18 cellular contexts compared by ENCODE assay signal in genomic region chr13:30313307-30313706, GRCh38. TPM values are rescaled to one million over a fixed set of nuclear protein-coding genes. Genes with fewer than 3 reads are reported as not detected.
A peak's percentile ranks its signal among the peaks of the same experiment; 100 is the strongest.
DNase-seq lines count a peak whose midpoint lies in the region; ATAC-seq, FAIRE-seq and TF ChIP-seq lines count a peak whose summit lies in the region.
"Had no signal": no experiment of that assay in that cellular context is flagged by ENCODE, and none has a peak within 500 bp of the region (broad histone marks: within the 10 kb centered on the region; RNA-seq: fewer than 3 reads in every experiment).

No MANE protein-coding gene starts in this region.

- CTCF ChIA-PET in GM12878 (lab: Yijun Ruan, JAX): interaction anchor here (0.7 kb wide), 1 partner anchor 116 kb away, joined by 3 read pairs; no protein-coding TSS in a partner anchor

- intact Hi-C loops in GM12878 (cut with micrococcal nuclease; ENCODE audit: unreplicated experiment) (no loop called here), adrenal gland (cut with DNase I) (no loop called here)

- peaks cover 23 to 58% (median 55%) of the 10 kb centered on the region in 10 experiments for H3K4me1 ChIP-seq in BLaER1 treated with 17β-estradiol and CSF1 and Interleukin-3, amounts not matched to agents 10 nM and 100 nM
- peaks cover 14% of the 10 kb centered on the region; the same call in 1 of the 2 replicates for H3K4me1 ChIP-seq in GM12878 (ENCODE audit: control insufficient read depth, insufficient read depth, low read length)
- H3K4me1 ChIP-seq in adrenal gland (replicated peaks in 1 of 2): peaks cover 0 to 4% of the 10 kb centered on the region in 2 donors
- H3K4me1 ChIP-seq: Caco-2 had no signal

- TF ChIP-seq RAD21 in GM12878 (IDR thresholded peaks at IDR 0.05; ENCODE audit: insufficient read depth, low read depth, low read length): no peak

- FAIRE-seq in GM12878 (lab: Jason Lieb, UNC): no peak
- FAIRE-seq: islet of Langerhans had no signal

- RAD21 ChIA-PET in GM12878 (lab: Charles Lee; ENCODE audit: unreplicated experiment): no interaction called here

- no peak for DNase-seq in GM12878 (ENCODE audit: low read depth, low spot score)
- peak; percentile 41 for DNase-seq in myocyte (ENCODE audit: low read depth)
- DNase-seq in amygdala (lab: John Stamatoyannopoulos, UW): no peak
- no peak for DNase-seq in NCI-H1930 (lab: John Stamatoyannopoulos, UW)
- DNase-seq in adrenal gland: no peak
- DNase-seq: activated CD4-positive, alpha-beta T cell treated with anti-CD3 and anti-CD28 coated beads, Interleukin-2, amount 50 U/mL, for 48 hours; activated naive CD4-positive, alpha-beta T cell treated with anti-CD3 and anti-CD28 coated beads, Interleukin-2, amount 50 U/mL, for 16 hours; activated T-cell treated with anti-CD3 and anti-CD28 coated beads, Interleukin-2, amount 50 U/mL, for 24 hours; Caco-2; GM23248; NCI-H1105; NCI-H2171 treated with DMSO at 0.1 percent for 48 hours; right lobe of liver; stimulated activated CD4-positive, alpha-beta T cell treated with anti-CD3 and anti-CD28 coated beads, Interleukin-2, amount 100 ng/mL, for 24 hours had no signal

- H3K27ac ChIP-seq in BLaER1 treated with 17β-estradiol and CSF1 and Interleukin-3, amounts not matched to agents 10 nM and 100 nM: peak overlapping the region in 6 of 11 experiments; percentile 4 to 40 (median 32); a peak in 6 of 22 replicates
- H3K27ac ChIP-seq in GM12878 (ENCODE audit: control insufficient read depth, insufficient read depth): no peak overlapping the region
- no peak overlapping the region for H3K27ac ChIP-seq in adrenal gland
- H3K27ac ChIP-seq: GM23248, right lobe of liver had no signal

- no peak for TF ChIP-seq EP300 in GM12878 (IDR thresholded peaks at IDR 0.05; ENCODE audit: borderline replicate concordance in 1 of 2, control insufficient read depth in 1 of 2, low read depth in 2 of 2, low read length in 2 of 2)

- no peak overlapping the region for H2AFZ ChIP-seq in GM12878 (ENCODE audit: control insufficient read depth, low read depth, low read length)
- H2AFZ ChIP-seq: GM23248 had no signal

- H4K20me1 ChIP-seq in BLaER1 treated with 17β-estradiol and CSF1 and Interleukin-3, amounts not matched to agents 10 nM and 100 nM: no peaks in the 10 kb centered on the region; a peak in 2 of 22 replicates
- no peaks in the 10 kb centered on the region for H4K20me1 ChIP-seq in GM12878 (ENCODE audit: control insufficient read depth, insufficient read depth)

- POLR2A ChIA-PET in GM12878 (lab: Charles Lee): interaction anchor here (0.5 kb wide), 1 partner anchor 172 kb away, joined by 4 read pairs; no protein-coding TSS in a partner anchor

- TF ChIP-seq CTCF in GM12878 (IDR thresholded peaks at IDR 0.05 in 2 of 3, conservative IDR thresholded peaks at IDR 0.05 in 1 of 3; ENCODE audit: control insufficient read depth in 2 of 3, extremely low read depth in 1 of 3, insufficient read depth in 1 of 3, low read depth in 3 of 3, low read length in 3 of 3) (no peak), adrenal gland (IDR thresholded peaks at IDR 0.05) (no peak)

- no peak overlapping the region for H3K4me3 ChIP-seq in BLaER1 treated with 17β-estradiol and CSF1 and Interleukin-3, amounts not matched to agents 10 nM and 100 nM
- H3K4me3 ChIP-seq in GM12878: no peak overlapping the region
- no peak overlapping the region for H3K4me3 ChIP-seq in adrenal gland
- H3K4me3 ChIP-seq: GM23248, right lobe of liver had no signal

- peak overlapping the region; percentile 50 to 75 (median 62) for H3K4me2 ChIP-seq in BLaER1 treated with 17β-estradiol and CSF1 and Interleukin-3, amounts not matched to agents 10 nM and 100 nM
- no peak overlapping the region for H3K4me2 ChIP-seq in GM12878 (ENCODE audit: control insufficient read depth, insufficient read depth)

- BruUV-seq in GM12878 (replicated peaks; lab: Mats Ljungman, UMichigan): no TSS peak

- ATAC-seq in HG03108 (IDR thresholded peaks at IDR 0.05; ENCODE audit: unreplicated experiment) (peak; percentile 49), GM12878 (peak; percentile 61), HG02571 (IDR thresholded peaks at IDR 0.05; ENCODE audit: unreplicated experiment) (no peak)
- ATAC-seq: right lobe of liver had no signal

- no peaks in the 10 kb centered on the region for H3K27me3 ChIP-seq in BLaER1 treated with 17β-estradiol and CSF1 and Interleukin-3, amounts not matched to agents 10 nM and 100 nM
- H3K27me3 ChIP-seq in GM12878 (replicated peaks in 1 of 2; ENCODE audit: control insufficient read depth in 2 of 2, insufficient read depth in 2 of 2, low read length in 1 of 2) (no peaks in the 10 kb centered on the region), adrenal gland (no peaks in the 10 kb centered on the region)
- H3K27me3 ChIP-seq: right lobe of liver had no signal

- H3K9me3 ChIP-seq in BLaER1 treated with 17β-estradiol and CSF1 and Interleukin-3, amounts not matched to agents 10 nM and 100 nM (replicated peaks in 1 of 11): peaks cover 0 to 12% (median 0%) of the 10 kb centered on the region in 11 experiments; a peak in 2 of 22 replicates
- no peaks in the 10 kb centered on the region for H3K9me3 ChIP-seq in GM12878 (replicated peaks; ENCODE audit: control insufficient read depth, insufficient read depth, low read length)
- H3K9me3 ChIP-seq in adrenal gland (replicated peaks in 1 of 3): no peaks in the 10 kb centered on the region
- H3K9me3 ChIP-seq: Caco-2, right lobe of liver had no signal

- H3K79me2 ChIP-seq in GM12878 (ENCODE audit: control insufficient read depth, insufficient read depth, low read length): no peaks in the 10 kb centered on the region

- H3K9ac ChIP-seq in BLaER1 treated with 17β-estradiol and CSF1 and Interleukin-3, amounts not matched to agents 10 nM and 100 nM: no peak overlapping the region; a peak in 1 of 22 replicates
- no peak overlapping the region for H3K9ac ChIP-seq in GM12878 (ENCODE audit: control insufficient read depth, insufficient read depth, low read length)
- H3K9ac ChIP-seq: GM23248 had no signal

- TF ChIP-seq POLR2A in GM12878 (IDR thresholded peaks at IDR 0.05; ENCODE audit: low read depth, low read length) (no peak), adrenal gland (IDR thresholded peaks at IDR 0.05) (no peak)

- 2% methylated on average over 3 of the region's 3 CpGs for WGBS in GM12878 (ENCODE audit: insufficient coverage, insufficient replicate concordance, low lambda C conversion rate, missing lambda C conversion rate)
- WGBS in adrenal gland, 4 donors: 40 to 52% (median 50%) methylated on average over 3 of the region's 3 CpGs

- SMC1A ChIA-PET in GM12878 (lab: Charles Lee; ENCODE audit: uncharacterized antibody, unreplicated experiment): interaction anchor here (1.7 kb wide), 1 partner anchor 119 kb away, joined by 3 read pairs; no protein-coding TSS in a partner anchor

- in situ Hi-C loops in GM12878 (cut with MboI): no loop called here

- peaks cover 0 to 11% (median 0%) of the 10 kb centered on the region in 11 experiments; a peak in 3 of 22 replicates for H3K36me3 ChIP-seq in BLaER1 treated with 17β-estradiol and CSF1 and Interleukin-3, amounts not matched to agents 10 nM and 100 nM
- H3K36me3 ChIP-seq in GM12878 (ENCODE audit: control insufficient read depth in 2 of 2, insufficient read depth in 2 of 2, low read length in 1 of 2) (no peaks in the 10 kb centered on the region), adrenal gland (replicated peaks in 1 of 2) (no peaks in the 10 kb centered on the region)
- H3K36me3 ChIP-seq: right lobe of liver had no signal

TF ChIP-seq in GM12878, 131 proteins besides CTCF, POLR2A, EP300 and RAD21 (continues in another document):
- TF ChIP-seq TCF3 (IDR thresholded peaks at IDR 0.05; ENCODE audit: borderline replicate concordance, insufficient read depth, low read depth, low read length): no peak

RNA-seq across cellular contexts. Expression of gene KATNAL1, which starts 6.0 kb away (rescaled TPM):
- total RNA-seq in GM12878 (2013; cell fraction: nucleolus; rRNA removed): 68.9 and 77.5 TPM in 2 replicates
- total RNA-seq in GM12878 (2014; rRNA removed): 7.2 and 7.8 TPM in 2 replicates
- 15.2 and 16.4 TPM in 2 replicates for total RNA-seq in GM12878 (2014; rRNA removed; fragmentation: Illumina TruSeq; extraction: Trizol)
- total RNA-seq in GM12878 (2021): 14.8 and 18.8 TPM in 2 replicates
- 3.2 TPM for polyA plus RNA-seq in GM12878 (2011; ENCODE audit: low read depth)
- 6.5 and 11.8 TPM in 2 replicates for polyA plus RNA-seq in GM12878 (2011; rRNA removed)
- 2.5 and 2.6 TPM in 2 replicates for polyA plus RNA-seq in GM12878 (2011; cell fraction: cytosol; rRNA removed)
- polyA plus RNA-seq in GM12878 (2011; cell fraction: nucleus; rRNA removed): 3.3 and 4.0 TPM in 2 replicates
- polyA plus RNA-seq in GM12878 (2012): 4.5 and 5.6 TPM in 2 replicates
- polyA plus RNA-seq in GM12878 (2014; fragmentation: Illumina TruSeq; extraction: Trizol): 13.5 and 18.4 TPM in 2 replicates
- polyA plus RNA-seq in GM12878 (2014; fragmentation: Nextera tagmentation; extraction: Ambion mirVana): 1 to 10 TPM; 9.4 to 9.8 TPM
- polyA plus RNA-seq in GM12878 (2014; rRNA removed): 5.9 and 6.6 TPM in 2 replicates
- 10 to 100 TPM; 16.7 to 18.7 TPM for polyA plus RNA-seq in GM12878 (2016; fragmentation: Nextera tagmentation; extraction: Ambion mirVana)
- 8.1 and 10.2 TPM in 2 replicates for polyA minus RNA-seq in GM12878 (2011; rRNA and poly(A)+ RNA removed)
- polyA minus RNA-seq in GM12878 (2011; cell fraction: cytosol; rRNA and poly(A)+ RNA removed): 1.5 and 2.4 TPM in 2 replicates
- 4.7 and 9.1 TPM in 2 replicates for polyA minus RNA-seq in GM12878 (2011; cell fraction: nucleus; rRNA and poly(A)+ RNA removed)
- 17.8 and 18.1 TPM in 2 replicates for total RNA-seq in myocyte
- 10.8 TPM for polyA plus RNA-seq in myocyte (2012)
- total RNA-seq in adrenal gland: 10 to 100 TPM in 5 of 8 donors, 1 to 10 TPM in 3; 4.5 to 16.6 (median 11.2) TPM
- polyA plus RNA-seq in adrenal gland: 1 to 10 TPM; 1.5 to 8.0 (median 2.8) TPM

Comparison
In these comparisons a context has a peak if more than half of its experiments do, and no peak if none do; other contexts are left out.
1. H3K27ac ChIP-seq: peak in BLaER1 treated with 17β-estradiol and CSF1 and Interleukin-3, amounts not matched to agents 10 nM and 100 nM (6 of 11); none in GM12878 (single experiment) and adrenal gland (0 of 5).